14 cellular contexts compared by ENCODE assay signal in the genomic region with DNA sequence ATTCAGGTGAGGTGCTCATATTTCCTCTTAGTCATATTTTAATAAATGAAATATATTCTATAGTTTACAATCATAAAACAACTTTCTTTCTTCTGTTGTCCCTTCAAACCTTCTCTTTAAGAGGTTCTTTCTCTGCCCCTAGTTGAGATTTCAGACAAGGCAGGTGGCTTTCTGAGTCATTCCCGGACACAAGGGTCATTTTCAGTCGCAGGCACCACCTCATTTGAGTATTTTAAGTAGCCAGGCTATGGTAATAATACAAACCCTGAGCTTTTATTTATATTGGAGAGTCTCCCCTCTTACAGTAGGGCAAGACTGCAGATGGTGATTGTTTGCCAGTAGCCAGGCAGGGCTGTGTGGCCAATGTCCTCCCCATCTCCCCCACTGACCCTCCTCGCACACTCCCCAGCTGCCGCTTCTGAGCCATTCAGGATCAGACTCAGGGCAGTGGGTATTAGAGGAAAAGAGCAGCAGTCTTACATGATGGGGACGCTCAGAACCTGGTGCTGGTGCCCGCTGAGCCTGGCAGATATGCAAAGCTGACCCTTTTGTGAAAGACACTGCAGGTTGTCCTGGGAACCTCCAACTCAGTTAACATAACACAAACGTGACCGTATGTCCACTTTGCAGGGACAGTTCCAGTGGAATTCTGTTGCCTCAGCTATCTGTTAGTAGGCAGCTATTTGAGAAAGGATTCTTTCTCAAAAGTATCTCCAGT.
DNase-seq lines count a peak whose midpoint lies in the region; ATAC-seq and TF ChIP-seq lines count a peak whose summit lies in the region.
"Had no signal": no experiment of that assay in that cellular context is flagged by ENCODE, and none has a peak within 500 bp of the region (broad histone marks: within the 10 kb centered on the region; RNA-seq: fewer than 3 reads in every experiment).

No MANE protein-coding gene starts in this region.

- peak; percentile 76 for ATAC-seq in GM19035 (IDR thresholded peaks at IDR 0.05; ENCODE audit: unreplicated experiment)
- ATAC-seq in HG02798 (IDR thresholded peaks at IDR 0.05; ENCODE audit: poor library complexity, unreplicated experiment) = peak; percentile 75
- ATAC-seq: activated CD4-positive, CD25-positive, alpha-beta regulatory T cell treated with anti-CD3 and anti-CD28 coated beads, Interleukin-2, amount 50 U/mL, for 24 hours had no signal

- H2AFZ ChIP-seq in OCI-LY7 (ENCODE audit: low read length) (no peak overlapping the region), mammary epithelial cell (ENCODE audit: low read depth, low read length) (no peak overlapping the region)

- H3K9me2 ChIP-seq in OCI-LY7 (ENCODE audit: insufficient read depth, low read length) = no peaks in the 10 kb centered on the region

- WGBS in mammary epithelial cell (ENCODE audit: low coverage, missing lambda C conversion rate) = 79% methylated on average over 6 of the region's 8 CpGs

- no peak overlapping the region for H3K4me2 ChIP-seq in OCI-LY7 (ENCODE audit: low read length)
- no peak overlapping the region for H3K4me2 ChIP-seq in mammary epithelial cell (ENCODE audit: insufficient read depth, low read depth, low read length)

- POLR2A ChIA-PET in OCI-LY7 (lab: Charles Lee) = interaction anchor here (0.7 kb wide), 1 partner anchor 68 kb away, joined by 3 read pairs; no protein-coding TSS in a partner anchor

- H3K27ac ChIP-seq in tibial artery = no peak overlapping the region
- H3K27ac ChIP-seq in OCI-LY7 (ENCODE audit: low read depth, low read length, poor library complexity, severe bottlenecking) = no peak overlapping the region
- H3K27ac ChIP-seq in mammary epithelial cell (ENCODE audit: insufficient read depth, low read depth, low read length) = no peak overlapping the region
- H3K27ac ChIP-seq: neutrophil, RWPE1 had no signal

- H4K20me1 ChIP-seq in OCI-LY7 (ENCODE audit: insufficient read depth, low read length) (no peaks in the 10 kb centered on the region), mammary epithelial cell (ENCODE audit: insufficient read depth, low read length) (no peaks in the 10 kb centered on the region)

- H3K27me3 ChIP-seq in tibial artery (no peaks in the 10 kb centered on the region), mammary epithelial cell (ENCODE audit: insufficient read depth, low read length) (no peaks in the 10 kb centered on the region)
- H3K27me3 ChIP-seq: neutrophil had no signal

- CTCF ChIA-PET in OCI-LY7 (lab: Charles Lee; ENCODE audit: unreplicated experiment) (no interaction called here), mammary epithelial cell (lab: Charles Lee; ENCODE audit: low non-redundant PET) (no interaction called here)

- H3K4me3 ChIP-seq in tibial artery = no peak overlapping the region
- H3K4me3 ChIP-seq in OCI-LY7 (ENCODE audit: low read depth, low read length, poor library complexity, severe bottlenecking) = no peak overlapping the region
- H3K4me3 ChIP-seq in mammary epithelial cell (replicated peaks in 1 of 3; ENCODE audit: insufficient read depth in 1 of 3, low read depth in 2 of 3, low read length in 3 of 3) = no peak overlapping the region

- dilution Hi-C loops in mammary epithelial cell (cut with HindIII; ENCODE audit: low sequenced_read_pairs) = no loop called here

- H3K9me3 ChIP-seq in tibial artery (no peaks in the 10 kb centered on the region), OCI-LY7 (ENCODE audit: low read length) (no peaks in the 10 kb centered on the region), mammary epithelial cell (replicated peaks; ENCODE audit: insufficient read depth, low read length) (no peaks in the 10 kb centered on the region)
- H3K9me3 ChIP-seq: neutrophil had no signal

- in situ Hi-C loops in mammary epithelial cell (cut with MboI; ENCODE audit: low sequenced_read_pairs in 2 of 2) = no loop called here

- intact Hi-C loops in tibial artery (cut with DNase I; ENCODE audit: low total_unique reads) = no loop called here
- intact Hi-C loops in OCI-LY7 (cut with micrococcal nuclease; ENCODE audit: unreplicated experiment) = no loop called here
- intact Hi-C loops in mammary epithelial cell (cut with micrococcal nuclease) = no loop called here

- H3K4me1 ChIP-seq in tibial artery (no peaks in the 10 kb centered on the region), OCI-LY7 (ENCODE audit: insufficient read depth, low read length, poor library complexity, severe bottlenecking) (no peaks in the 10 kb centered on the region), mammary epithelial cell (ENCODE audit: insufficient read depth, low read length) (no peaks in the 10 kb centered on the region)

- peak; percentile 18 for DNase-seq in ELF-1 (ENCODE audit: low read depth, low spot score)
- peak; percentile 78 for DNase-seq in NCI-H146 (lab: John Stamatoyannopoulos, UW)
- DNase-seq in tibial artery = no peak
- DNase-seq in OCI-LY7 (ENCODE audit: low spot score) = no peak
- DNase-seq in mammary epithelial cell = no peak
- no peak for DNase-seq in DMS79 (lab: John Stamatoyannopoulos, UW)
- DNase-seq: activated gamma-delta T cell treated with Interleukin-2 at 50 U/mL for 16 hours; caudate nucleus; stimulated activated CD4-positive, alpha-beta T cell treated with anti-CD3 and anti-CD28 coated beads, Interleukin-1b, Interleukin-23, amount 100 ng/mL, for 48 hours had no signal

- H3K79me2 ChIP-seq in OCI-LY7 (ENCODE audit: insufficient read depth, low read depth, low read length) (no peaks in the 10 kb centered on the region), mammary epithelial cell (ENCODE audit: insufficient read depth, low read length) (no peaks in the 10 kb centered on the region)

- no peak for TF ChIP-seq CTCF in tibial artery (IDR thresholded peaks at IDR 0.05)
- TF ChIP-seq CTCF in OCI-LY7 (conservative IDR thresholded peaks at IDR 0.05; ENCODE audit: low read length) = no peak
- no peak for TF ChIP-seq CTCF in mammary epithelial cell (conservative IDR thresholded peaks at IDR 0.05 in 1 of 2, IDR thresholded peaks at IDR 0.05 in 1 of 2; ENCODE audit: extremely low read depth in 1 of 2, insufficient read depth in 1 of 2, low read depth in 1 of 2, low read length in 2 of 2)

- no TSS peak for BruUV-seq in OCI-LY7 (replicated peaks; lab: Mats Ljungman, UMichigan)
- no TSS peak for BruUV-seq in mammary epithelial cell (replicated peaks; lab: Mats Ljungman, UMichigan)

- H3K36me3 ChIP-seq in tibial artery = no peaks in the 10 kb centered on the region
- H3K36me3 ChIP-seq in OCI-LY7 (ENCODE audit: insufficient read depth, low read length) = no peaks in the 10 kb centered on the region
- no peaks in the 10 kb centered on the region for H3K36me3 ChIP-seq in mammary epithelial cell (ENCODE audit: insufficient read depth, low read length)
- H3K36me3 ChIP-seq: neutrophil had no signal

- H3K9ac ChIP-seq in mammary epithelial cell (ENCODE audit: insufficient read depth, low read length) = no peak overlapping the region

Comparison
In these comparisons a context has a peak if more than half of its experiments do, and no peak if none do; other contexts are left out.
1. DNase-seq: peak in ELF-1 (single experiment) and NCI-H146 (single experiment); none in tibial artery (0 of 2), OCI-LY7 (single experiment), mammary epithelial cell (single experiment) and DMS79 (single experiment).